23 cellular contexts compared by ENCODE assay signal in the genomic region with DNA sequence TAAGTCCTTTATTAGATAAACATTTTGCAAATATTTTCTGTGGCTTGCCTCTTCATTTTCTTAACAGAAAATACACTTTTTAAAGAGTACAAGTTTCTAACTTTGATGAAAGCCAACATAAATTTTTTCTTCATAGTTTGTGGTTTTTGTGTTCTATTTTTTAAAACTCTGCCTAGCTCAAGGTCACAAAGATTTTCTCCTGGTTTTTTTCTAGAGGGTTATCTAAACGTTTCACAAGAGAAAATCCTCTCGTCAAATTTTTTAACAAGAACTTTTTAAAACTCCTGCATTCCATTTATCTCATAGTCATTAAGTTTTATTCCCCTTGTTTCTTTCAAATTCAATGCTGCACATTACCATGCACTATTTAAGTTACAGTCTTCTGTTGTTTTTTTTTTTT.
"Had no signal": no experiment of that assay in that cellular context is flagged by ENCODE, and none has a peak within 500 bp of the region (broad histone marks: within the 10 kb centered on the region; RNA-seq: fewer than 3 reads in every experiment).

No MANE protein-coding gene starts in this region.

- H3K4me3 ChIP-seq: gastrocnemius medialis, pancreas, right lobe of liver, smooth muscle cell, upper lobe of right lung had no signal

- H3K27ac ChIP-seq: gastrocnemius medialis, pancreas, right lobe of liver, upper lobe of right lung had no signal

- H3K27ac Mint-ChIP-seq: activated B cell treated with CpG ODN at 0.5 μM for 24 hours; activated CD4-positive, alpha-beta T cell treated with anti-CD3 and anti-CD28 coated beads for 36 hours; activated naive CD8-positive, alpha-beta T cell; activated T-helper 2 cell treated with anti-CD3 and anti-CD28 coated beads, Interferon-gamma antibody, Interleukin-2, Interleukin-4, amounts not matched to agents 10 μg/mL and 5 μg/mL and 100 μg/mL, durations not matched to agents 14 hours and 24 hours and 36 hours; stimulated activated naive B cell treated with anti-CD40 and anti-IgM and Interleukin-4, amounts not matched to agents 10 μg/mL and 1 μg/mL and 100 μg/mL, for 72 hours had no signal

- H3K36me3 Mint-ChIP-seq: natural killer cell had no signal

- DNase-seq: activated B cell treated with CpG ODN at 0.5 μM for 24 hours; activated CD4-positive, alpha-beta T cell treated with anti-CD3 and anti-CD28 coated beads for 36 hours; activated CD4-positive, alpha-beta T cell treated with anti-CD3 and anti-CD28 coated beads, Interleukin-2, amount 50 U/mL, for 48 hours; activated CD8-positive, alpha-beta memory T cell treated with anti-CD3 and anti-CD28 coated beads, Interleukin-2, amount 50 U/mL, for 48 hours; activated naive CD4-positive, alpha-beta T cell; activated T-cell treated with anti-CD3 and anti-CD28 coated beads, Interleukin-2, amount 50 U/mL, for 4 hours; effector memory CD4-positive, alpha-beta T cell; gastrocnemius medialis; hippocampal formation; islet precursor cell; left cardiac atrium; midbrain; natural killer cell; pancreas; right lobe of liver; stimulated activated CD4-positive, alpha-beta T cell treated with anti-CD3 and anti-CD28 coated beads, Interleukin-15, amount 100 ng/mL, for 24 hours; stimulated activated naive B cell treated with anti-CD40 and anti-IgM and Interleukin-4, amounts not matched to agents 10 μg/mL and 1 μg/mL and 100 μg/mL, for 72 hours; T-helper 1 cell; upper lobe of right lung had no signal

- H3K9me3 Mint-ChIP-seq: natural killer cell had no signal

- H3K4me1 ChIP-seq: pancreas had no signal

- H3K27me3 Mint-ChIP-seq: activated B cell treated with CpG ODN at 0.5 μM for 24 hours; activated CD4-positive, alpha-beta T cell treated with anti-CD3 and anti-CD28 coated beads for 36 hours; activated naive CD8-positive, alpha-beta T cell; brain; stimulated activated naive B cell treated with anti-CD40 and anti-IgM and Interleukin-4, amounts not matched to agents 10 μg/mL and 1 μg/mL and 100 μg/mL, for 72 hours had no signal

- H3K9me3 ChIP-seq: gastrocnemius medialis, pancreas, right lobe of liver, upper lobe of right lung had no signal

- H3K4me3 Mint-ChIP-seq: activated B cell treated with CpG ODN at 0.5 μM for 24 hours; activated CD4-positive, alpha-beta T cell treated with anti-CD3 and anti-CD28 coated beads for 36 hours; activated naive CD8-positive, alpha-beta T cell; activated T-cell treated with anti-CD3 and anti-CD28 coated beads, Interleukin-2, amount 50 U/mL, for 4 hours; brain; natural killer cell; stimulated activated naive B cell treated with anti-CD40 and anti-IgM and Interleukin-4, amounts not matched to agents 10 μg/mL and 1 μg/mL and 100 μg/mL, for 72 hours had no signal

- H3K36me3 ChIP-seq: gastrocnemius medialis, pancreas, right lobe of liver, upper lobe of right lung had no signal

- H3K27me3 ChIP-seq: gastrocnemius medialis, pancreas, right lobe of liver, upper lobe of right lung had no signal
